Comparison of ENCODE assay signal across 27 cellular contexts in genomic region chr7:90988996-90989765, GRCh38.
DNase-seq lines count a peak whose midpoint lies in the region; ATAC-seq and TF ChIP-seq lines count a peak whose summit lies in the region.
"Had no signal": no experiment of that assay in that cellular context is flagged by ENCODE, and none has a peak within 500 bp of the region (broad histone marks: within the 10 kb centered on the region; RNA-seq: fewer than 3 reads in every experiment).

No MANE protein-coding gene starts in this region.

- H3K9me3 ChIP-seq in ascending aorta (no peaks in the 10 kb centered on the region), esophagus squamous epithelium (no peaks in the 10 kb centered on the region)
- H3K9me3 ChIP-seq: heart left ventricle, prostate gland, thyroid gland had no signal

- no peak overlapping the region for H3K27ac ChIP-seq in ascending aorta
- H3K27ac ChIP-seq in esophagus squamous epithelium, result no peak overlapping the region
- H3K27ac ChIP-seq: heart left ventricle, KMS-11, prostate gland, thyroid gland had no signal

- intact Hi-C loops in ascending aorta (cut with DNase I), result no loop called here
- intact Hi-C loops in esophagus squamous epithelium (cut with DNase I), result no loop called here

- H3K36me3 ChIP-seq in ascending aorta, result no peaks in the 10 kb centered on the region
- no peaks in the 10 kb centered on the region for H3K36me3 ChIP-seq in esophagus squamous epithelium
- H3K36me3 ChIP-seq: prostate gland, thyroid gland had no signal

- H3K27me3 Mint-ChIP-seq in progenitor cell of endocrine pancreas, result no peaks in the 10 kb centered on the region
- H3K27me3 Mint-ChIP-seq: activated CD4-positive, alpha-beta memory T cell treated with anti-CD3 and anti-CD28 coated beads for 36 hours; CD4-positive, alpha-beta memory T cell; naive B cell had no signal

- H3K4me3 Mint-ChIP-seq in progenitor cell of endocrine pancreas (ENCODE audit: low read depth), result no peak overlapping the region
- H3K4me3 Mint-ChIP-seq: activated CD4-positive, alpha-beta memory T cell treated with anti-CD3 and anti-CD28 coated beads for 36 hours; activated T-cell treated with anti-CD3 and anti-CD28 coated beads, Interleukin-2, amount 50 U/mL, for 72 hours; CD4-positive, alpha-beta memory T cell; H9; naive B cell; T-helper 2 cell treated with Interferon-gamma antibody and Interleukin-4, amounts not matched to agents 5 μg/mL and 100 μg/mL, for 36 hours had no signal

- H3K27ac Mint-ChIP-seq in progenitor cell of endocrine pancreas, result peak overlapping the region; percentile 38
- H3K27ac Mint-ChIP-seq: activated CD4-positive, alpha-beta memory T cell treated with anti-CD3 and anti-CD28 coated beads for 36 hours; activated T-cell treated with anti-CD3 and anti-CD28 coated beads, Interleukin-2, amount 50 U/mL, for 72 hours; CD4-positive, alpha-beta memory T cell; H9; T-helper 2 cell treated with Interferon-gamma antibody and Interleukin-4, amounts not matched to agents 5 μg/mL and 100 μg/mL, for 36 hours had no signal

- no peaks in the 10 kb centered on the region for H3K4me1 ChIP-seq in ascending aorta
- no peaks in the 10 kb centered on the region for H3K4me1 ChIP-seq in esophagus squamous epithelium
- H3K4me1 ChIP-seq: prostate gland, thyroid gland had no signal

- no peak for ATAC-seq in HG03469 (IDR thresholded peaks at IDR 0.05; ENCODE audit: unreplicated experiment)
- ATAC-seq: activated T-cell treated with anti-CD3 and anti-CD28 coated beads, Interleukin-2, amount 50 U/mL, for 72 hours; esophagus mucosa; Panc1 had no signal

- H3K27me3 ChIP-seq in ascending aorta, result no peaks in the 10 kb centered on the region
- no peaks in the 10 kb centered on the region for H3K27me3 ChIP-seq in esophagus squamous epithelium
- H3K27me3 ChIP-seq: heart left ventricle, thyroid gland had no signal

- H3K4me3 ChIP-seq in ascending aorta, result no peak overlapping the region
- no peak overlapping the region for H3K4me3 ChIP-seq in esophagus squamous epithelium
- H3K4me3 ChIP-seq: heart left ventricle, prostate gland, thyroid gland had no signal

- H3K9me3 Mint-ChIP-seq in progenitor cell of endocrine pancreas (ENCODE audit: low read depth), result no peaks in the 10 kb centered on the region
- H3K9me3 Mint-ChIP-seq: activated CD4-positive, alpha-beta memory T cell treated with anti-CD3 and anti-CD28 coated beads for 36 hours; H9; naive B cell; T-helper 2 cell treated with Interferon-gamma antibody and Interleukin-4, amounts not matched to agents 5 μg/mL and 100 μg/mL, for 36 hours had no signal

- peaks cover 3% of the 10 kb centered on the region for H3K4me1 Mint-ChIP-seq in progenitor cell of endocrine pancreas (ENCODE audit: low read depth)
- H3K4me1 Mint-ChIP-seq: CD4-positive, alpha-beta memory T cell; H9 had no signal

- no peak for TF ChIP-seq CTCF in progenitor cell of endocrine pancreas (IDR thresholded peaks at IDR 0.05; ENCODE audit: unreplicated experiment)
- no peak for TF ChIP-seq CTCF in ascending aorta (IDR thresholded peaks at IDR 0.05)
- TF ChIP-seq CTCF in esophagus squamous epithelium (IDR thresholded peaks at IDR 0.05), result no peak

- TF ChIP-seq POLR2A in esophagus squamous epithelium (IDR thresholded peaks at IDR 0.05), result no peak

- DNase-seq in NCI-H2171 treated with DMSO at 0.1 percent for 48 hours (lab: John Stamatoyannopoulos, UW), result peak; percentile 26
- DNase-seq in NCI-H2171 (lab: John Stamatoyannopoulos, UW), result no peak
- DNase-seq in NCI-H146 (lab: John Stamatoyannopoulos, UW), result peak; percentile 63
- peak; percentile 78 for DNase-seq in SHP77 treated with DMSO at 0.1 percent for 48 hours (lab: John Stamatoyannopoulos, UW)
- no peak for DNase-seq in progenitor cell of endocrine pancreas (ENCODE audit: low spot score, unreplicated experiment)
- DNase-seq in ascending aorta (ENCODE audit: low spot score in 2 of 2), result no peak
- DNase-seq in esophagus squamous epithelium (lab: John Stamatoyannopoulos, UW), result no peak
- DNase-seq: activated CD4-positive, alpha-beta memory T cell treated with anti-CD3 and anti-CD28 coated beads for 36 hours; activated CD4-positive, alpha-beta T cell treated with anti-CD3 and anti-CD28 coated beads for 1 hour; activated naive CD4-positive, alpha-beta T cell; activated T-cell treated with anti-CD3 and anti-CD28 coated beads, Interleukin-2, amount 50 U/mL, for 72 hours; CD4-positive, alpha-beta memory T cell; cerebellar nuclear complex; foreskin fibroblast; H9; naive B cell; nucleus accumbens; SIG-M5; stimulated activated CD4-positive, alpha-beta T cell treated with anti-CD3 and anti-CD28 coated beads, Interleukin-4, amount 100 ng/mL, for 24 hours; thyroid gland had no signal

- 83 to 94% methylated on average over 5 of the region's 5 CpGs for WGBS in esophagus squamous epithelium, 2 donors

- H3K36me3 Mint-ChIP-seq in progenitor cell of endocrine pancreas (ENCODE audit: insufficient read depth), result peaks cover 18% of the 10 kb centered on the region
- H3K36me3 Mint-ChIP-seq: activated CD4-positive, alpha-beta memory T cell treated with anti-CD3 and anti-CD28 coated beads for 36 hours; CD4-positive, alpha-beta memory T cell had no signal

Comparison
In these comparisons a context has a peak if more than half of its experiments do, and no peak if none do; other contexts are left out.
1. DNase-seq: peak in NCI-H2171 treated with DMSO at 0.1 percent for 48 hours (single experiment), NCI-H146 (single experiment) and SHP77 treated with DMSO at 0.1 percent for 48 hours (single experiment); none in NCI-H2171 (single experiment), progenitor cell of endocrine pancreas (single experiment), ascending aorta (0 of 2) and esophagus squamous epithelium (single experiment).